In genomic region chr12:11718105-11718504, GRCh38 we compare ENCODE assay signal across 19 cellular contexts.
DNase-seq lines count a peak whose midpoint lies in the region; ATAC-seq and TF ChIP-seq lines count a peak whose summit lies in the region.
"Had no signal": no experiment of that assay in that cellular context is flagged by ENCODE, and none has a peak within 500 bp of the region (broad histone marks: within the 10 kb centered on the region; RNA-seq: fewer than 3 reads in every experiment).

No MANE protein-coding gene starts in this region.

- H3K4me1 ChIP-seq in IMR-90 (ENCODE audit: control insufficient read depth, insufficient read depth, low read length): peaks cover 24% of the 10 kb centered on the region
- peaks cover 7% of the 10 kb centered on the region for H3K4me1 ChIP-seq in colonic mucosa
- peaks cover 19% of the 10 kb centered on the region for H3K4me1 ChIP-seq in mesendoderm (ENCODE audit: control insufficient read depth, low read depth, low read length)
- H3K4me1 ChIP-seq: SJCRH30 had no signal

- no peaks in the 10 kb centered on the region for H3K9me3 Mint-ChIP-seq in stimulated activated memory B cell treated with anti-CD40 and anti-IgM and Interleukin-4, amounts not matched to agents 10 μg/mL and 1 μg/mL and 100 μg/mL, for 72 hours
- H3K9me3 Mint-ChIP-seq: activated T-helper 17 cell treated with anti-CD3 and anti-CD28 coated beads, Interleukin-2, amount 50 U/mL, for 72 hours had no signal

- peak overlapping the region; percentile 79; the same call in 1 of the 3 replicates for H2BK15ac ChIP-seq in IMR-90 (ENCODE audit: low read depth, low read length)
- no peak overlapping the region for H2BK15ac ChIP-seq in mesendoderm (replicated peaks; ENCODE audit: low read depth)

- POLR2A ChIA-PET in IMR-90 (lab: Charles Lee; ENCODE audit: unreplicated experiment): no interaction called here

- H3K4me2 ChIP-seq in IMR-90 (ENCODE audit: low read depth, low read length) (no peak overlapping the region), mesendoderm (ENCODE audit: low read length) (no peak overlapping the region)

- H4K5ac ChIP-seq in IMR-90 (ENCODE audit: low read depth, low read length): peak overlapping the region; percentile 13; the same call in 1 of the 2 replicates
- no peak overlapping the region for H4K5ac ChIP-seq in mesendoderm (ENCODE audit: low read length)

- no peak for TF ChIP-seq CTCF in IMR-90 (conservative IDR thresholded peaks at IDR 0.05; ENCODE audit: low read depth, low read length)
- no peak for TF ChIP-seq CTCF in colonic mucosa (IDR thresholded peaks at IDR 0.05)

- H2BK20ac ChIP-seq in IMR-90 (ENCODE audit: low read depth, low read length): peak overlapping the region; percentile 88

- TF ChIP-seq POLR2A in IMR-90 (IDR thresholded peaks at IDR 0.05; ENCODE audit: low read depth, low read length): no peak

- H3K27ac ChIP-seq in IMR-90 (ENCODE audit: insufficient read depth, low read length) (peak overlapping the region; percentile 30), colonic mucosa (no peak overlapping the region), mesendoderm (ENCODE audit: low read depth, low read length) (no peak overlapping the region)
- H3K27ac ChIP-seq: pancreas, SJCRH30 had no signal

- H3K4ac ChIP-seq in IMR-90 (ENCODE audit: low read depth, low read length) (peak overlapping the region; percentile 86), mesendoderm (ENCODE audit: low read depth, low read length) (no peak overlapping the region)

- H3K4me1 Mint-ChIP-seq in stimulated activated memory B cell treated with anti-CD40 and anti-IgM and Interleukin-4, amounts not matched to agents 10 μg/mL and 1 μg/mL and 100 μg/mL, for 72 hours: peaks cover 97% of the 10 kb centered on the region

- in situ Hi-C loops in IMR-90 (cut with MboI; ENCODE audit: low sequenced_read_pairs): loop anchor here (25.0 kb wide), 1 partner anchor 994 kb away; the partner anchor contains the start of gene CDKN1B

- no peak for DNase-seq in IMR-90
- peak; percentile 77 for DNase-seq in colonic mucosa
- DNase-seq in mesendoderm: no peak
- no peak for DNase-seq in GM19240 (ENCODE audit: insufficient read length, low spot score)
- no peak for DNase-seq in SW 1271 (lab: John Stamatoyannopoulos, UW)
- DNase-seq in hippocampal formation (lab: John Stamatoyannopoulos, UW): no peak
- DNase-seq in NCI-H146 (lab: John Stamatoyannopoulos, UW): no peak
- DNase-seq: activated CD4-positive, CD25-positive, alpha-beta regulatory T cell treated with anti-CD3 and anti-CD28 coated beads, Interleukin-2, amount 50 U/mL, for 72 hours; BE2C; effector CD8-positive, alpha-beta T cell; NCI-H1417; NCI-H2171 treated with DMSO at 0.1 percent for 48 hours; NCI-H774; pancreas; SJCRH30; stimulated activated CD4-positive, alpha-beta T cell treated with anti-CD3 and anti-CD28 coated beads, Interleukin-4, amount 100 ng/mL, for 24 hours; T-helper 9 cell had no signal

- H3K18ac ChIP-seq in IMR-90 (ENCODE audit: low read depth, low read length) (peak overlapping the region; percentile 42; the same call in 1 of the 2 replicates), mesendoderm (ENCODE audit: low read length) (peak overlapping the region; percentile 41)

- dilution Hi-C loops in IMR-90 (cut with HindIII; ENCODE audit: low sequenced_read_pairs, unreplicated experiment): no loop called here

- no peak overlapping the region for H3K9ac ChIP-seq in IMR-90 (ENCODE audit: low read depth, low read length)
- no peak overlapping the region for H3K9ac ChIP-seq in colonic mucosa (ENCODE audit: low read depth in 2 of 2, low read length in 2 of 2)
- H3K9ac ChIP-seq in mesendoderm (ENCODE audit: low read length): no peak overlapping the region

- H2AK9ac ChIP-seq in IMR-90 (replicated peaks; ENCODE audit: low read depth, low read length, poor library complexity): peak overlapping the region; percentile 57

- WGBS in IMR-90 (ENCODE audit: extremely low coverage in 2 of 2, insufficient read length in 1 of 2), 2 experiments: no CpG with 5 or more reads among the region's 3 CpGs
- WGBS in mesendoderm (ENCODE audit: extremely low coverage, insufficient coverage, low lambda C conversion rate): no CpG with 5 or more reads among the region's 3 CpGs

- TF ChIP-seq RAD21 in IMR-90 (IDR thresholded peaks at IDR 0.05; ENCODE audit: low read length): no peak

- H3K9me1 ChIP-seq in IMR-90 (ENCODE audit: insufficient read depth, low read length): peaks cover 16% of the 10 kb centered on the region

- peak overlapping the region; percentile 89 for H4K91ac ChIP-seq in IMR-90 (ENCODE audit: insufficient read depth, low read depth, low read length)

- peaks cover 61% of the 10 kb centered on the region for H3K36me3 Mint-ChIP-seq in stimulated activated memory B cell treated with anti-CD40 and anti-IgM and Interleukin-4, amounts not matched to agents 10 μg/mL and 1 μg/mL and 100 μg/mL, for 72 hours

- peak overlapping the region; percentile 37 for H3K27ac Mint-ChIP-seq in stimulated activated memory B cell treated with anti-CD40 and anti-IgM and Interleukin-4, amounts not matched to agents 10 μg/mL and 1 μg/mL and 100 μg/mL, for 72 hours

- no TSS peak for BruUV-seq in IMR-90 (replicated peaks; lab: Mats Ljungman, UMichigan)

- H3K4me3 Mint-ChIP-seq in stimulated activated memory B cell treated with anti-CD40 and anti-IgM and Interleukin-4, amounts not matched to agents 10 μg/mL and 1 μg/mL and 100 μg/mL, for 72 hours: no peak overlapping the region

- peak overlapping the region; percentile 43 to 74 for H4K8ac ChIP-seq in IMR-90 (ENCODE audit: low read depth in 2 of 2, low read length in 2 of 2)
- no peak overlapping the region for H4K8ac ChIP-seq in mesendoderm (ENCODE audit: low read depth, low read length)

- no peak overlapping the region for H2AFZ ChIP-seq in IMR-90 (replicated peaks; ENCODE audit: low read length, poor library complexity)

- no peaks in the 10 kb centered on the region for H3K9me3 ChIP-seq in IMR-90 (ENCODE audit: control insufficient read depth, insufficient read depth, low read length)
- no peaks in the 10 kb centered on the region for H3K9me3 ChIP-seq in colonic mucosa
- H3K9me3 ChIP-seq: BE2C, pancreas, SJCRH30 had no signal

- no peaks in the 10 kb centered on the region; the same call in 1 of the 2 replicates for H4K20me1 ChIP-seq in IMR-90 (ENCODE audit: insufficient read depth, low read length)

- H2BK120ac ChIP-seq in IMR-90 (ENCODE audit: low read depth, low read length): peak overlapping the region; percentile 91
- H2BK120ac ChIP-seq in mesendoderm (ENCODE audit: low read depth, low read length): no peak overlapping the region

- H3K36me3 ChIP-seq in IMR-90 (ENCODE audit: control insufficient read depth, insufficient read depth, low read length) (peaks cover 1% of the 10 kb centered on the region; the same call in 1 of the 2 replicates), colonic mucosa (no peaks in the 10 kb centered on the region), mesendoderm (ENCODE audit: control insufficient read depth, insufficient read depth, low read length) (no peaks in the 10 kb centered on the region)
- H3K36me3 ChIP-seq: BE2C, pancreas, SJCRH30 had no signal

- intact Hi-C loops in IMR-90 (cut with micrococcal nuclease): loop anchor here (2.0 kb wide), 2 partner anchors 41 to 67 kb away; no protein-coding TSS in a partner anchor
- intact Hi-C loops in colonic mucosa (cut with DNase I): no loop called here

- no peaks in the 10 kb centered on the region for H3K79me2 ChIP-seq in mesendoderm (ENCODE audit: control insufficient read depth, insufficient read depth, low read length)

- H2AK5ac ChIP-seq in IMR-90 (ENCODE audit: low read depth, low read length): peak overlapping the region; percentile 90
- H2AK5ac ChIP-seq in mesendoderm (ENCODE audit: low read length): no peak overlapping the region

- H3K56ac ChIP-seq in IMR-90 (ENCODE audit: extremely low read depth, insufficient read depth, low read length) (peak overlapping the region; percentile 93; the same call in 1 of the 2 replicates), mesendoderm (ENCODE audit: low read length) (no peak overlapping the region)

- peak overlapping the region; percentile 76 for H3K23ac ChIP-seq in IMR-90 (ENCODE audit: low read depth, low read length)
- no peak overlapping the region for H3K23ac ChIP-seq in mesendoderm (ENCODE audit: low read length)

- no peak overlapping the region for H3K4me3 ChIP-seq in IMR-90 (ENCODE audit: insufficient read depth, low read depth, low read length)
- no peak overlapping the region for H3K4me3 ChIP-seq in colonic mucosa
- H3K4me3 ChIP-seq in mesendoderm (ENCODE audit: low read length): no peak overlapping the region
- H3K4me3 ChIP-seq: pancreas, SJCRH30 had no signal

- peak overlapping the region; percentile 83 for H2BK5ac ChIP-seq in IMR-90 (ENCODE audit: low read depth, low read length, poor library complexity, severe bottlenecking)
- H2BK5ac ChIP-seq in mesendoderm (ENCODE audit: low read length): no peak overlapping the region

- ATAC-seq in IMR-90 (ENCODE audit: low read depth): no peak
- no peak for ATAC-seq in stimulated activated memory B cell treated with anti-CD40 and anti-IgM and Interleukin-4, amounts not matched to agents 10 μg/mL and 1 μg/mL and 100 μg/mL, for 72 hours
- ATAC-seq: activated T-helper 17 cell treated with anti-CD3 and anti-CD28 coated beads, Interleukin-2, amount 50 U/mL, for 72 hours had no signal

- H3K27me3 ChIP-seq in IMR-90 (ENCODE audit: control insufficient read depth, insufficient read depth, low read length): no peaks in the 10 kb centered on the region
- no peaks in the 10 kb centered on the region for H3K27me3 ChIP-seq in colonic mucosa
- no peaks in the 10 kb centered on the region for H3K27me3 ChIP-seq in mesendoderm (ENCODE audit: insufficient read depth, low read length, poor library complexity)
- H3K27me3 ChIP-seq: BE2C, pancreas, SJCRH30 had no signal

- H3K27me3 Mint-ChIP-seq in stimulated activated memory B cell treated with anti-CD40 and anti-IgM and Interleukin-4, amounts not matched to agents 10 μg/mL and 1 μg/mL and 100 μg/mL, for 72 hours: no peaks in the 10 kb centered on the region
- H3K27me3 Mint-ChIP-seq: activated T-helper 17 cell treated with anti-CD3 and anti-CD28 coated beads, Interleukin-2, amount 50 U/mL, for 72 hours had no signal

- CTCF ChIA-PET in IMR-90 (lab: Yijun Ruan, JAX): no interaction called here

- H3K14ac ChIP-seq in IMR-90 (replicated peaks; ENCODE audit: low read depth, low read length): peak overlapping the region; percentile 94

- H3K79me1 ChIP-seq in IMR-90 (ENCODE audit: low read depth in 1 of 2, low read length in 2 of 2): peaks cover 33 to 83% of the 10 kb centered on the region in 2 experiments
- no peaks in the 10 kb centered on the region for H3K79me1 ChIP-seq in mesendoderm (ENCODE audit: low read length)

TF ChIP-seq in IMR-90, 13 proteins besides CTCF, POLR2A, EP300 and RAD21 (continues in another document):
- no peak for TF ChIP-seq MXI1 (IDR thresholded peaks at IDR 0.05; ENCODE audit: borderline replicate concordance, low read depth, low read length)
- no peak for TF ChIP-seq CEBPB (IDR thresholded peaks at IDR 0.05; ENCODE audit: low read depth, low read length)
